In the genomic region with DNA sequence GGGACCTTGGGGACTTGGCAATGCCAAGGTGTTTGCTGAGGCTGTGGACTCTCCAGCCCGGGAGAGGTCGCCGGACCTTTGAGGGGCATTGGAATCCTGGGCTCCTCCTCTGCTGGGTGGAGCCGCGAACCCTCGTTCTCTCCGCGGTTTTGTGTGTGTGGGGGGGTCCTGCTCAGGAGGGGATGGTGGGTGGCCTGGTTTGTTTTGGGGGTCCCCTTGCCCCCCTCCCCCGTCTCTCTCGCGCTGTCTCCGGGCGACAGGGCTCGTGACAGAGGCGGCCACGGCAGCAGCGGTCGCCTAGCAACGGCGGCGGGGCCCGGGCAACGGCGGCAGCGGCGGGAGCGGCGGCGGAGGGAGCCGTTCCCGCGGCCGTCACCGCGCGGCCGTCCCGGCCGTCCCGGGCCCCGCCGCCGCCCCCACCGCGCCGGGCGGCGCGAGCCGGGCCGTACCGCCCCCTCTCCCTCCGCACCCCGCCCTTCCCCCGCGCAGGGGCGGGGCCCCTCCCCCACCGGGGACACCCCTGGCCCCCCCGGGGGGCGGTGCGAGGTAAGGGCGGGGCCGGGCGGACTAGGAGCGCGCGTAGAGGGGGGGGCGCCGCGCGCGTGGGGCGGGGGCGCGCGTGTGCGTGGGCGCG, we compare ENCODE assay signal across 8 cellular contexts. TPM values are rescaled to one million over a fixed set of nuclear protein-coding genes. Genes with fewer than 3 reads are reported as not detected.
A peak's percentile ranks its signal among the peaks of the same experiment; 100 is the strongest.
DNase-seq lines count a peak whose midpoint lies in the region; ATAC-seq, FAIRE-seq and TF ChIP-seq lines count a peak whose summit lies in the region.

No MANE protein-coding gene starts in this region.

- TF ChIP-seq CTCF in brain microvascular endothelial cell (IDR thresholded peaks at IDR 0.05; ENCODE audit: low read depth, low read length, missing control alignments), result peak; percentile 15

- in situ Hi-C loops in brain microvascular endothelial cell (cut with HindIII; ENCODE audit: low pct_ligation_motif_present, low sequenced_read_pairs), result no loop called here

- DNase-seq in activated effector memory CD4-positive, alpha-beta T cell treated with anti-CD3 and anti-CD28 coated beads, Interleukin-2, amount 50 U/mL, for 16 hours, result peak; percentile 87
- DNase-seq in activated effector memory CD4-positive, alpha-beta T cell treated with Interleukin-2 at 50 U/mL for 16 hours, result no peak
- DNase-seq in T-helper 1 cell (peak in 3 of 5 donors; percentile 47 to 69 (median 55)), brain microvascular endothelial cell (no peak), small intestine (peak; percentile 31), H4 (ENCODE audit: low spot score) (no peak)

- WGBS in small intestine, 3 donors, result 0 to 1% (median 0%) methylated on average over 8 to 78 of the region's 79 CpGs

- peak overlapping the region; percentile 44 for H3K27ac ChIP-seq in brain microvascular endothelial cell
- H3K27ac ChIP-seq in small intestine (ENCODE audit: low read depth in 1 of 2, low read length in 1 of 2), result peak overlapping the region in 1 of 2 donors; percentile 63

- H3K27me3 ChIP-seq in brain microvascular endothelial cell (replicated peaks) (no peaks in the 10 kb centered on the region), small intestine (ENCODE audit: control insufficient read depth in 2 of 2, insufficient read depth in 2 of 2, low read length in 2 of 2) (no peaks in the 10 kb centered on the region)

- peaks cover 9 to 13% of the 10 kb centered on the region in 2 donors for H3K4me1 ChIP-seq in small intestine (ENCODE audit: control insufficient read depth in 2 of 2, insufficient read depth in 1 of 2, low read depth in 1 of 2, low read length in 1 of 2)

- no peaks in the 10 kb centered on the region for H3K9me3 ChIP-seq in iPS-18c (ENCODE audit: control insufficient read depth, insufficient read depth, low read length)
- no peaks in the 10 kb centered on the region for H3K9me3 ChIP-seq in small intestine (ENCODE audit: control insufficient read depth, low read depth)

- FAIRE-seq in small intestine (lab: Jason Lieb, UNC), result no peak

- H3K4me3 ChIP-seq in brain microvascular endothelial cell (ENCODE audit: low read depth, low read length), result peak overlapping the region; percentile 70
- peak overlapping the region; percentile 74 for H3K4me3 ChIP-seq in iPS-18c (ENCODE audit: insufficient read depth, low read depth, low read length)
- H3K4me3 ChIP-seq in small intestine (ENCODE audit: low read depth in 1 of 2, low read length in 2 of 2), result peak overlapping the region; percentile 50 to 69

- no peak for ATAC-seq in GM21528 (IDR thresholded peaks at IDR 0.05; ENCODE audit: low FRiP score, unreplicated experiment)

- no peaks in the 10 kb centered on the region for H3K36me3 ChIP-seq in brain microvascular endothelial cell (replicated peaks)
- no peaks in the 10 kb centered on the region for H3K36me3 ChIP-seq in small intestine (ENCODE audit: control insufficient read depth in 2 of 2, insufficient read depth in 2 of 2, low read length in 2 of 2)

RNA-seq across cellular contexts. Expression of gene SYNGAP1, which starts 7.8 kb away (rescaled TPM):
- 1 to 10 TPM in 2 of 3 donors, under 1 TPM in 1; 0.89 to 9.6 (median 1.6) TPM for polyA plus RNA-seq in small intestine
- total RNA-seq in H4 (2014; rRNA removed; shearing (Covaris generic)), result 0.37 and 0.75 TPM in 2 replicates

RNA-seq across cellular contexts. Expression of gene CUTA, which starts 9.8 kb away (rescaled TPM):
- polyA plus RNA-seq in small intestine, result 100 to 1,000 TPM; 129 to 217 (median 183) TPM
- 183 and 222 TPM in 2 replicates for total RNA-seq in H4 (2014; rRNA removed; shearing (Covaris generic))

RNA-seq across cellular contexts. Expression of gene PHF1, which starts 16.9 kb away (rescaled TPM):
- polyA plus RNA-seq in small intestine, result 10 to 100 TPM; 32.2 to 67.6 (median 48.1) TPM
- total RNA-seq in H4 (2014; rRNA removed; shearing (Covaris generic)), result 20.4 and 20.5 TPM in 2 replicates

RNA-seq across cellular contexts. Expression of gene ZBTB9, which starts 26.7 kb away (rescaled TPM):
- polyA plus RNA-seq in small intestine, result 1 to 10 TPM; 1.6 to 5.2 (median 1.9) TPM
- 5.6 and 7.6 TPM in 2 replicates for total RNA-seq in H4 (2014; rRNA removed; shearing (Covaris generic))

RNA-seq across cellular contexts. Expression of gene KIFC1, which starts 36.1 kb away (rescaled TPM):
- 10 to 100 TPM in 1 of 3 donors, 1 to 10 TPM in 2; 3.1 to 23.2 (median 3.2) TPM for polyA plus RNA-seq in small intestine
- 52.4 and 67.2 TPM in 2 replicates for total RNA-seq in H4 (2014; rRNA removed; shearing (Covaris generic))

Comparison
In these comparisons a context has a peak if more than half of its experiments do, and no peak if none do; other contexts are left out.
1. DNase-seq: peak in activated effector memory CD4-positive, alpha-beta T cell treated with anti-CD3 and anti-CD28 coated beads, Interleukin-2, amount 50 U/mL, for 16 hours (single experiment), T-helper 1 cell (3 of 5) and small intestine (single experiment); none in activated effector memory CD4-positive, alpha-beta T cell treated with Interleukin-2 at 50 U/mL for 16 hours (single experiment), brain microvascular endothelial cell (single experiment) and H4 (single experiment).
2. Peak in every context shown above with its lines, with median percentiles within 50 percentile points of each other: H3K4me3 ChIP-seq.